Comparison of ENCODE assay signal across 1 cellular context in the genomic region with DNA sequence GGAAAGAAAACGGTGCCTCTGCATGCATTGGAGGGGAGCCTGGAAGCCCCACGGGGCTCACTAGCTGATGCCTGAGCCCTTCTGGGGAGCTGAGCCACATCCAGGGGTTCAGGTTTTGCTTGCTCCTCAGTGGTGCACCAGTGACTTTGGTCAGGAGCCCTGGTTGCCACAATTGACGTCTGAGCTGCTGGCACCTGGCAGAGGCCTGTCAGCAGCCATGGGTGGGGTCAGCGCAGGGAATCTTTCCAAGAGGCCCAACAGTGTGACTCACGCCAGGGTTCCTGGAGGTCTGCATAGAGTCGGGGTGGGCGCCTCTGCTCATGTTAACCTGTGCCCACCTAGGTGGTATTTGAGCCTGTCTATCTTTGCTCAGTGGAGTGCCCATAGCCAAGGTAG.
TF ChIP-seq lines count a peak whose summit lies in the region.

No MANE protein-coding gene starts in this region.

TF ChIP-seq in SK-N-SH, 30 proteins besides CTCF, POLR2A, EP300 and RAD21:
- TF ChIP-seq GATA2 (CRISPR knock-in tag; IDR thresholded peaks at IDR 0.05) (no peak), IRF3 (IDR thresholded peaks at IDR 0.05; ENCODE audit: low read depth, low read length) (no peak), MEF2A (IDR thresholded peaks at IDR 0.05; ENCODE audit: borderline replicate concordance, low read depth) (no peak)
